In the genomic region with DNA sequence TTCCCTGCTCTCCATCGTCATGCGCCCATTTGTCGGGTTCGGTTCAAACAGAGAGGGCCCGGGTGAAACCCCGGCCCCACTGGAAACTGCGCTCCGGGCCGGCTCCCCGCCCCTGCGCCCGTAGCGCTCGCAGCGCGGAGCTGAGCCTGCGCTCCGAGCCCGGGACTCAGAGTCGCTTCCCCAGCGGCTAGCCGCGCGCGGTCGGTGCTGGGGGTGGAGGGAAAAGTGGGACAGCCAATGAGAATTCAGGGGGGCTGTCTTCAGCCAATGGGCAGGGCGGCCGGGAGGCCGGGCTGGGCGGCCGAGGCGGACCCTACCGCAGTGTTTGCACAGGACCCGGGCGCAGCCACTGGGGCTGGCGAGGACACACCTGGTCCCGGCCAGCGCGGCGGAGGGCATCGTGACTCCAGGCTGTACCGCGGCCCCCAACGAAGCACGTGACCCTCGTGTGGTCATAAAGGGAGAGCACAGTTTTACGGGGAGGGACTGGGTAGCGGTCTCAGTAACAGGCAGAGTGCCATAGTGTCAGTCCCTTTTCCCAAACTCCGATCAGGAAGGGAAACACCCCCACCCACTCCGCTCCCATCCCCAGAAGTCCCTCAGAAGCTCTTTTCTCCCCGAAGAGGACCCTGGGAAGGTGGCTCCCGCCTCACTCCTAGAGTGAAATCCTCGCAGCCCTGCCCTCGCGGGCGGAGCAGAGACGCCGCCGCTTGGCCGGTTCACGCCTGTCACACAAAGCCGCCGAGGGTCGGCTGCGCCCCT, we compare ENCODE assay signal across 8 cellular contexts. TPM values are rescaled to one million over a fixed set of nuclear protein-coding genes. Genes with fewer than 3 reads are reported as not detected.
DNase-seq lines count a peak whose midpoint lies in the region; FAIRE-seq and TF ChIP-seq lines count a peak whose summit lies in the region.

A gene (minus strand): TSS at position 174 of the 762 bp plus-strand sequence. CDS start 153 bp downstream, at position 21.

- H3K27me3 ChIP-seq in neuron (ENCODE audit: insufficient read depth, low read length) (no peaks in the 10 kb centered on the region), suprapubic skin (no peaks in the 10 kb centered on the region)

- peak; percentile 91 for DNase-seq in H54 (ENCODE audit: insufficient read length, low spot score)
- DNase-seq in LNCaP clone FGC (ENCODE audit: low read depth), result peak; percentile 25
- peak; percentile 42 for DNase-seq in activated gamma-delta T cell treated with anti-CD3 and anti-CD28 coated beads, Interleukin-2, amount 50 U/mL, for 16 hours (ENCODE audit: low read depth)
- peak; percentile 68 for DNase-seq in foreskin melanocyte
- peak; percentile 94 to 95 for DNase-seq in suprapubic skin (ENCODE audit: low spot score in 2 of 2)

- FAIRE-seq in G401.6 (lab: Jason Lieb, UNC) (peak; percentile 79), H54 (lab: Jason Lieb, UNC) (no peak)

- no peak for TF ChIP-seq EP300 in suprapubic skin (IDR thresholded peaks at IDR 0.05)

- 0% methylated on average over 58 of the region's 65 CpGs for WGBS in suprapubic skin

- TF ChIP-seq POLR2A in H54 (IDR thresholded peaks at IDR 0.05; ENCODE audit: low read depth, low read length) (0 out of 2 replicates have a peak, but pooled peaks have one; percentile 15), Raji (IDR thresholded peaks at IDR 0.05; ENCODE audit: insufficient read depth, low read depth, low read length) (peak; percentile 81), suprapubic skin (IDR thresholded peaks at IDR 0.05) (peak in 1 of 2 donors; percentile 21)

- H3K9me3 ChIP-seq in neuron (ENCODE audit: low read length), result no peaks in the 10 kb centered on the region
- H3K9me3 ChIP-seq in suprapubic skin, result no peaks in the 10 kb centered on the region

- peak within 1 kb of the TSS; percentile 62 for H3K4me3 ChIP-seq in LNCaP clone FGC (ENCODE audit: low read depth, low read length)
- H3K4me3 ChIP-seq in neuron (ENCODE audit: low read length), result peak within 1 kb of the TSS; percentile 47
- H3K4me3 ChIP-seq in suprapubic skin, result peak within 1 kb of the TSS; percentile 72

- peak within 1 kb of the TSS; percentile 87 for H2AFZ ChIP-seq in neuron (ENCODE audit: low read depth, low read length)

- H3K27ac ChIP-seq in suprapubic skin, result peak within 1 kb of the TSS; percentile 93

- H3K4me1 ChIP-seq in neuron (ENCODE audit: insufficient read depth, low read length), result peaks cover 34% of the 10 kb centered on the region
- peaks cover 47% of the 10 kb centered on the region for H3K4me1 ChIP-seq in suprapubic skin

- H3K36me3 ChIP-seq in neuron (ENCODE audit: insufficient read depth, low read length) (no peaks in the 10 kb centered on the region), suprapubic skin (no peaks in the 10 kb centered on the region)

- peak; percentile 15; the same call in 1 of the 2 replicates for TF ChIP-seq CTCF in LNCaP clone FGC (IDR thresholded peaks at IDR 0.05; ENCODE audit: control insufficient read depth, extremely low read depth, insufficient read depth)
- no peak for TF ChIP-seq CTCF in suprapubic skin (IDR thresholded peaks at IDR 0.05)

RNA-seq across cellular contexts. Expression of the gene that starts here (rescaled TPM):
- total RNA-seq in suprapubic skin, result 1 to 10 TPM; 4.1 to 7.3 (median 5.2) TPM

Comparison
In these comparisons a context has a peak if more than half of its experiments do, and no peak if none do; other contexts are left out.
1. Peak in every context shown above with its lines: DNase-seq, H3K4me3 ChIP-seq and H3K27ac ChIP-seq.
2. DNase-seq: peak in every context shown above with its lines; median percentile 94 in suprapubic skin; 91 in H54; 68 in foreskin melanocyte; 42 in activated gamma-delta T cell treated with anti-CD3 and anti-CD28 coated beads, Interleukin-2, amount 50 U/mL, for 16 hours; 25 in LNCaP clone FGC.